38 cellular contexts compared by ENCODE assay signal in genomic region chr4:69134471-69134870, GRCh38. TPM values are rescaled to one million over a fixed set of nuclear protein-coding genes. Genes with fewer than 3 reads are reported as not detected.
"Had no signal": no experiment of that assay in that cellular context is flagged by ENCODE, and none has a peak within 500 bp of the region (broad histone marks: within the 10 kb centered on the region; RNA-seq: fewer than 3 reads in every experiment).

No MANE protein-coding gene starts in this region.

- H3K4me3 ChIP-seq: adrenal gland, body of pancreas, breast epithelium had no signal

- ATAC-seq: activated CD8-positive, alpha-beta T cell treated with anti-CD3 and anti-CD28 coated beads for 36 hours; activated naive CD4-positive, alpha-beta T cell treated with anti-CD3 and anti-CD28 coated beads, Interleukin-2, amount 50 U/mL, for 72 hours; activated T-cell treated with anti-CD3 and anti-CD28 coated beads, Interleukin-2, amount 50 U/mL, for 4 hours; activated T-cell treated with anti-CD3 and anti-CD28 coated beads, Interleukin-2, amount 50 U/mL, for 72 hours; activated T-helper 17 cell treated with anti-CD3 and anti-CD28 coated beads, Interleukin-2, amount 50 U/mL, for 72 hours; body of pancreas had no signal

- H3K9me3 ChIP-seq: adrenal gland, body of pancreas, breast epithelium had no signal

- H3K27me3 ChIP-seq: adrenal gland, body of pancreas, brain microvascular endothelial cell, breast epithelium had no signal

- H3K27ac ChIP-seq: adrenal gland, body of pancreas, brain microvascular endothelial cell, breast epithelium, VCaP had no signal

- H3K4me1 ChIP-seq: adrenal gland, body of pancreas, breast epithelium had no signal

- FAIRE-seq: astrocyte, TTC549 had no signal

- H3K36me3 ChIP-seq: adrenal gland, brain microvascular endothelial cell, breast epithelium had no signal

- DNase-seq: activated B cell treated with CpG ODN at 0.5 μM for 24 hours; activated CD4-positive, alpha-beta memory T cell treated with anti-CD3 and anti-CD28 coated beads for 36 hours; activated CD4-positive, alpha-beta T cell treated with anti-CD3 and anti-CD28 coated beads for 4 hours; activated CD4-positive, alpha-beta T cell treated with anti-CD3 and anti-CD28 coated beads, Interleukin-2, amount 10 ng/mL, durations not matched to agents 24 days and 14 days; activated CD4-positive, alpha-beta T cell treated with anti-CD3 and anti-CD28 coated beads, Interleukin-2, amount 50 U/mL, for 1 hour; activated CD4-positive, alpha-beta T cell treated with anti-CD3 and anti-CD28 coated beads, Interleukin-2, amount 50 U/mL, for 4 hours; activated CD4-positive, CD25-positive, alpha-beta regulatory T cell treated with anti-CD3 and anti-CD28 coated beads, Interleukin-2, amount 50 U/mL, for 72 hours; activated CD8-positive, alpha-beta memory T cell treated with anti-CD3 and anti-CD28 coated beads, Interleukin-2, amount 50 U/mL, for 4 hours; activated CD8-positive, alpha-beta T cell treated with anti-CD3 and anti-CD28 coated beads for 36 hours; activated effector memory CD4-positive, alpha-beta T cell treated with anti-CD3 and anti-CD28 coated beads, Interleukin-2, amount 50 U/mL, for 16 hours; activated gamma-delta T cell treated with Interleukin-2 at 50 U/mL for 16 hours; activated naive CD4-positive, alpha-beta T cell; activated naive CD4-positive, alpha-beta T cell treated with anti-CD3 and anti-CD28 coated beads for 36 hours; activated naive CD4-positive, alpha-beta T cell treated with anti-CD3 and anti-CD28 coated beads, Interleukin-2, amount 50 U/mL, for 16 hours; activated naive CD8-positive, alpha-beta T cell treated with anti-CD3 and anti-CD28 coated beads for 36 hours; activated T-cell treated with anti-CD3 and anti-CD28 coated beads for 4 hours; activated T-cell treated with anti-CD3 and anti-CD28 coated beads, Interleukin-2, amount 50 U/mL, for 1 hour; activated T-cell treated with anti-CD3 and anti-CD28 coated beads, Interleukin-2, amount 50 U/mL, for 4 hours; activated T-cell treated with anti-CD3 and anti-CD28 coated beads, Interleukin-2, amount 50 U/mL, for 72 hours; adrenal gland; amniotic stem cell; aorta; body of pancreas; brain microvascular endothelial cell; central memory CD4-positive, alpha-beta T cell; T-helper 1 cell; T-helper 2 cell; T-helper 9 cell had no signal

RNA-seq across cellular contexts. Expression of gene UGT2B7, which starts 38.2 kb away (rescaled TPM):
- total RNA-seq: activated B cell treated with CpG ODN at 0.5 μM for 24 hours; activated CD4-positive, alpha-beta memory T cell treated with anti-CD3 and anti-CD28 coated beads for 36 hours; activated CD4-positive, alpha-beta T cell treated with anti-CD3 and anti-CD28 coated beads, Interleukin-2, amount 10 ng/mL, durations not matched to agents 24 days and 14 days; activated CD8-positive, alpha-beta memory T cell treated with anti-CD3 and anti-CD28 coated beads for 36 hours; activated CD8-positive, alpha-beta T cell treated with anti-CD3 and anti-CD28 coated beads for 36 hours; activated naive CD4-positive, alpha-beta T cell treated with anti-CD3 and anti-CD28 coated beads for 36 hours; activated naive CD4-positive, alpha-beta T cell treated with anti-CD3 and anti-CD28 coated beads, Interleukin-2, amount 50 U/mL, for 72 hours; activated naive CD8-positive, alpha-beta T cell treated with anti-CD3 and anti-CD28 coated beads for 36 hours; activated T-cell treated with anti-CD3 and anti-CD28 coated beads, Interleukin-2, amount 50 U/mL, for 72 hours; activated T-helper 1 cell treated with anti-CD3 and anti-CD28 coated beads, Interleukin-12 subunit alpha, Interleukin-12 subunit beta, Interleukin-2, Interleukin-4 antibody, amounts not matched to agents 30 ng/mL and 10 ng/mL and 1 ng/mL, durations not matched to agents 14 hours and 24 hours and 36 hours; activated T-helper 17 cell treated with anti-CD3 and anti-CD28 coated beads, Interleukin-2, amount 50 U/mL, for 72 hours; aorta; cardiac septum; cerebellum had no signal
